In genomic region chr21:35048706-35049617, GRCh38 we compare ENCODE assay signal across 7 cellular contexts. TPM values are rescaled to one million over a fixed set of nuclear protein-coding genes. Genes with fewer than 3 reads are reported as not detected.
DNase-seq lines count a peak whose midpoint lies in the region; ATAC-seq and TF ChIP-seq lines count a peak whose summit lies in the region.

RUNX1 (minus strand) TSS chr21:35049302.

- WGBS in heart right ventricle, 2 donors = 78 to 84% methylated on average over 14 of the region's 14 CpGs

- ATAC-seq in GM19023 (IDR thresholded peaks at IDR 0.05; ENCODE audit: unreplicated experiment) = peak; percentile 65
- ATAC-seq in HG03097 (IDR thresholded peaks at IDR 0.05; ENCODE audit: low FRiP score, unreplicated experiment) = peak; percentile 60
- peak in 6 of 8 donors; percentile 31 to 57 (median 46) for ATAC-seq in heart right ventricle

- no peak for TF ChIP-seq CTCF in heart right ventricle (IDR thresholded peaks at IDR 0.05)

- H3K4me1 ChIP-seq in heart right ventricle = peaks cover 3 to 71% (median 10%) of the 10 kb centered on the region in 9 donors

- H3K9me3 ChIP-seq in heart right ventricle = no peaks in the 10 kb centered on the region

- peaks cover 0 to 41% (median 11%) of the 10 kb centered on the region in 7 donors for H3K27me3 ChIP-seq in heart right ventricle

- intact Hi-C loops in heart right ventricle (cut with DNase I) = loop anchor here in 4 of 10 donors (5.0 to 10.0 kb wide), 3 partner anchors 162 to 806 kb away; no protein-coding TSS in a partner anchor

- H3K36me3 ChIP-seq in heart right ventricle = no peaks in the 10 kb centered on the region

- DNase-seq in activated naive CD4-positive, alpha-beta T cell (lab: John Stamatoyannopoulos, UW) = peak in 3 of 4 experiments; percentile 33 to 55 (median 49)
- peak in 1 of 2 donors; percentile 25 for DNase-seq in heart right ventricle
- peak; percentile 67 to 79 for DNase-seq in stimulated activated CD4-positive, alpha-beta T cell treated with anti-CD3 and anti-CD28 coated beads, Interleukin-15, amount 100 ng/mL, for 48 hours (ENCODE audit: low read depth in 2 of 2)
- no peak for DNase-seq in NCI-H2196 (lab: John Stamatoyannopoulos, UW; ENCODE audit: unreplicated experiment)

- TF ChIP-seq POLR2A in Raji (IDR thresholded peaks at IDR 0.05; ENCODE audit: insufficient read depth, low read depth, low read length) = peak; percentile 76

- peak within 1 kb of the TSS in 5 of 10 donors; percentile 5 to 86 (median 43) for H3K27ac ChIP-seq in heart right ventricle

- peak within 1 kb of the TSS in 8 of 10 donors; percentile 1 to 63 (median 36) for H3K4me3 ChIP-seq in heart right ventricle

RNA-seq across cellular contexts. Expression of gene RUNX1, which starts in this region (rescaled TPM):
- total RNA-seq in heart right ventricle = 10 to 100 TPM in 1 of 10 donors, 1 to 10 TPM in 9; 2.1 to 29.3 (median 4.4) TPM
- under 1 TPM; 0.88 to 0.93 TPM for polyA plus RNA-seq in heart right ventricle
